Comparison of ENCODE assay signal across 23 cellular contexts in the genomic region with DNA sequence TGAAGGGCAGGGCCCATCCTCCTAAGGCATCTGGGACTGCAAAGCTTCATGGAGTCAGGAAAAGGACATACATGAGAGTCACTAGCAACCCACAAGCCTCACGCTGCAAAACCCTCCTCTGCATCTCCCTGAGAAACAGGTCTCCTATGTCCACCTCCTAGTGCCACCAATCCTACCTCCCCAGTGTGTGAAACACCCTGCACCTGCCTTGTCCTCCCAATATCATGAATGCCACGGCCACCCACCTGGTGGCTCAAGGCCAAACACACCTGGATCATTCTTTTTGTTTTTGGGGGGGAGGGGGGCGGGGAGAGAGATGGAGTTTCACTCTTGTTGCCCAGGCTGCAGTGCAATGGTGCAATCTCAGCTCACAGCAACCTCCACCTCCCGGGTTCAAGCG.
DNase-seq lines count a peak whose midpoint lies in the region; ATAC-seq and TF ChIP-seq lines count a peak whose summit lies in the region.
"Had no signal": no experiment of that assay in that cellular context is flagged by ENCODE, and none has a peak within 500 bp of the region (broad histone marks: within the 10 kb centered on the region; RNA-seq: fewer than 3 reads in every experiment).

No MANE protein-coding gene starts in this region.

- H3K9me2 ChIP-seq in MM.1S (replicated peaks; ENCODE audit: insufficient read depth, low read length) (no peaks in the 10 kb centered on the region), SU-DHL-6 (replicated peaks; ENCODE audit: insufficient read depth, low read length) (no peaks in the 10 kb centered on the region)

- POLR2A ChIA-PET in activated CD4-positive, alpha-beta T cell treated with anti-CD3 and anti-CD28 coated beads, Interleukin-2, amount 10 ng/mL, durations not matched to agents 7 days and 5 days (lab: Charles Lee) = no interaction called here

- H3K4me2 ChIP-seq in MM.1S (ENCODE audit: low read depth, low read length) (no peak overlapping the region), SU-DHL-6 (ENCODE audit: low read depth, low read length, poor library complexity, severe bottlenecking) (peak overlapping the region; percentile 35)
- H3K4me2 ChIP-seq: A549 had no signal

- H3K9me3 Mint-ChIP-seq in activated CD4-positive, alpha-beta T cell treated with anti-CD3 and anti-CD28 coated beads, Interleukin-2, amount 10 ng/mL, durations not matched to agents 7 days and 5 days = no peaks in the 10 kb centered on the region
- no peaks in the 10 kb centered on the region for H3K9me3 Mint-ChIP-seq in osteocyte (ENCODE audit: unreplicated experiment)
- H3K9me3 Mint-ChIP-seq: activated naive CD8-positive, alpha-beta T cell treated with anti-CD3 and anti-CD28 coated beads, Interleukin-2, amount 50 U/mL, for 24 hours; activated T-helper 2 cell treated with anti-CD3 and anti-CD28 coated beads, Interferon-gamma antibody, Interleukin-2, Interleukin-4, amounts not matched to agents 10 μg/mL and 5 μg/mL and 100 μg/mL, durations not matched to agents 14 hours and 24 hours and 36 hours; naive B cell had no signal

- H3K27me3 Mint-ChIP-seq in activated CD4-positive, alpha-beta T cell treated with anti-CD3 and anti-CD28 coated beads, Interleukin-2, amount 10 ng/mL, durations not matched to agents 7 days and 5 days = no peaks in the 10 kb centered on the region
- no peaks in the 10 kb centered on the region for H3K27me3 Mint-ChIP-seq in osteocyte (ENCODE audit: unreplicated experiment)
- H3K27me3 Mint-ChIP-seq: activated naive CD8-positive, alpha-beta T cell treated with anti-CD3 and anti-CD28 coated beads, Interleukin-2, amount 50 U/mL, for 24 hours; naive B cell had no signal

- TF ChIP-seq CTCF in MM.1S (IDR thresholded peaks at IDR 0.05; ENCODE audit: low read length) (no peak), SU-DHL-6 (IDR thresholded peaks at IDR 0.05; ENCODE audit: insufficient read depth, low read length, poor library complexity, severe bottlenecking) (no peak), osteocyte (IDR thresholded peaks at IDR 0.05) (no peak)

- H2AFZ ChIP-seq in MM.1S (ENCODE audit: low read length) (no peak overlapping the region), SU-DHL-6 (ENCODE audit: low read depth, low read length, severe bottlenecking) (no peak overlapping the region)

- H3K4me1 Mint-ChIP-seq in activated CD4-positive, alpha-beta T cell treated with anti-CD3 and anti-CD28 coated beads, Interleukin-2, amount 10 ng/mL, durations not matched to agents 7 days and 5 days = peaks cover 16% of the 10 kb centered on the region
- peaks cover 23% of the 10 kb centered on the region for H3K4me1 Mint-ChIP-seq in osteocyte (ENCODE audit: unreplicated experiment)

- no peak overlapping the region for H3K4me3 Mint-ChIP-seq in activated CD4-positive, alpha-beta T cell treated with anti-CD3 and anti-CD28 coated beads, Interleukin-2, amount 10 ng/mL, durations not matched to agents 7 days and 5 days
- H3K4me3 Mint-ChIP-seq in osteocyte (ENCODE audit: unreplicated experiment) = no peak overlapping the region
- H3K4me3 Mint-ChIP-seq: activated naive CD8-positive, alpha-beta T cell treated with anti-CD3 and anti-CD28 coated beads, Interleukin-2, amount 50 U/mL, for 24 hours had no signal

- H3K4me1 ChIP-seq in MM.1S (ENCODE audit: low read length) = peaks cover 50% of the 10 kb centered on the region
- H3K4me1 ChIP-seq: foreskin keratinocyte had no signal

- no peaks in the 10 kb centered on the region for H3K27me3 ChIP-seq in MM.1S (replicated peaks; ENCODE audit: insufficient read depth, low read length)
- no peaks in the 10 kb centered on the region for H3K27me3 ChIP-seq in SU-DHL-6 (ENCODE audit: low read length)
- H3K27me3 ChIP-seq: foreskin keratinocyte, spleen had no signal

- H3K27ac Mint-ChIP-seq in activated CD4-positive, alpha-beta T cell treated with anti-CD3 and anti-CD28 coated beads, Interleukin-2, amount 10 ng/mL, durations not matched to agents 7 days and 5 days = peak overlapping the region; percentile 71
- peak overlapping the region; percentile 63 for H3K27ac Mint-ChIP-seq in osteocyte (ENCODE audit: unreplicated experiment)
- H3K27ac Mint-ChIP-seq: activated naive CD8-positive, alpha-beta T cell treated with anti-CD3 and anti-CD28 coated beads, Interleukin-2, amount 50 U/mL, for 24 hours; activated T-helper 2 cell treated with anti-CD3 and anti-CD28 coated beads, Interferon-gamma antibody, Interleukin-2, Interleukin-4, amounts not matched to agents 10 μg/mL and 5 μg/mL and 100 μg/mL, durations not matched to agents 14 hours and 24 hours and 36 hours had no signal

- H3K79me2 ChIP-seq in MM.1S (ENCODE audit: low read length) (peaks cover 88% of the 10 kb centered on the region), SU-DHL-6 (ENCODE audit: insufficient read depth, low read length) (peaks cover 35% of the 10 kb centered on the region)

- H3K9me3 ChIP-seq in MM.1S (replicated peaks; ENCODE audit: insufficient read depth, low read length) (no peaks in the 10 kb centered on the region), SU-DHL-6 (ENCODE audit: insufficient read depth, low read length) (no peaks in the 10 kb centered on the region)
- H3K9me3 ChIP-seq: A549, spleen had no signal

- H3K36me3 ChIP-seq in MM.1S (replicated peaks; ENCODE audit: insufficient read depth, low read length) = no peaks in the 10 kb centered on the region
- H3K36me3 ChIP-seq in SU-DHL-6 (ENCODE audit: low read length) = no peaks in the 10 kb centered on the region

- ATAC-seq in HG02870 (IDR thresholded peaks at IDR 0.05; ENCODE audit: unreplicated experiment) = no peak
- ATAC-seq: A549; activated naive CD8-positive, alpha-beta T cell treated with anti-CD3 and anti-CD28 coated beads, Interleukin-2, amount 50 U/mL, for 24 hours; foreskin keratinocyte had no signal

- no peak overlapping the region for H3K9ac ChIP-seq in MM.1S (ENCODE audit: low read length)
- peak overlapping the region; percentile 32; the same call in 1 of the 2 replicates for H3K9ac ChIP-seq in SU-DHL-6 (ENCODE audit: low read length)

- H3F3A ChIP-seq in MM.1S (ENCODE audit: insufficient read depth, low read length) = peaks cover 32% of the 10 kb centered on the region
- H3F3A ChIP-seq in SU-DHL-6 (ENCODE audit: insufficient read depth) = peaks cover 76% of the 10 kb centered on the region

- DNase-seq in activated CD4-positive, alpha-beta T cell treated with anti-CD3 and anti-CD28 coated beads, Interleukin-2, amount 10 ng/mL, durations not matched to agents 7 days and 5 days = no peak
- no peak for DNase-seq in activated CD4-positive, alpha-beta T cell treated with anti-CD3 and anti-CD28 coated beads for 1 hour
- DNase-seq in MM.1S (peak; percentile 24), osteocyte (ENCODE audit: extremely low spot score, unreplicated experiment) (no peak), NCI-H526 treated with DMSO at 0.1 percent for 48 hours (lab: John Stamatoyannopoulos, UW) (no peak), Ammon's horn (ENCODE audit: low spot score) (no peak)
- DNase-seq: activated CD4-positive, alpha-beta T cell treated with anti-CD3 and anti-CD28 coated beads for 48 hours; activated naive CD8-positive, alpha-beta T cell treated with anti-CD3 and anti-CD28 coated beads, Interleukin-2, amount 50 U/mL, for 24 hours; cerebellar nuclear complex; DMS 273 treated with DMSO at 0.1 percent for 48 hours; foreskin keratinocyte; HCEC 1CT; naive B cell; NCI-H2081; NCI-H524; OCI-M1; retina; Right ventricle myocardium superior; spleen had no signal

- H4K20me1 ChIP-seq in MM.1S (ENCODE audit: insufficient read depth, low read length) (no peaks in the 10 kb centered on the region), SU-DHL-6 (ENCODE audit: low read depth, low read length) (no peaks in the 10 kb centered on the region)

- peaks cover 37% of the 10 kb centered on the region for H3K36me3 Mint-ChIP-seq in activated CD4-positive, alpha-beta T cell treated with anti-CD3 and anti-CD28 coated beads, Interleukin-2, amount 10 ng/mL, durations not matched to agents 7 days and 5 days (ENCODE audit: low read depth)
- H3K36me3 Mint-ChIP-seq in osteocyte (ENCODE audit: unreplicated experiment) = peaks cover 33% of the 10 kb centered on the region

- CTCF ChIA-PET in activated CD4-positive, alpha-beta T cell treated with anti-CD3 and anti-CD28 coated beads, Interleukin-2, amount 10 ng/mL, durations not matched to agents 7 days and 5 days (lab: Charles Lee) = no interaction called here

- H3K27ac ChIP-seq in MM.1S (ENCODE audit: low read length) (peak overlapping the region; percentile 20; the same call in 1 of the 2 replicates), SU-DHL-6 (ENCODE audit: low read depth, low read length) (peak overlapping the region; percentile 96)
- H3K27ac ChIP-seq: foreskin keratinocyte had no signal

- H3K4me3 ChIP-seq in MM.1S (ENCODE audit: low read length) (no peak overlapping the region), SU-DHL-6 (ENCODE audit: insufficient read depth, low read length, poor library complexity, severe bottlenecking) (no peak overlapping the region)
- H3K4me3 ChIP-seq: A549, spleen had no signal
